In genomic region chr3:197942956-197943556, GRCh38 we compare ENCODE assay signal across 8 cellular contexts. TPM values are rescaled to one million over a fixed set of nuclear protein-coding genes. Genes with fewer than 3 reads are reported as not detected.
DNase-seq lines count a peak whose midpoint lies in the region; ATAC-seq, FAIRE-seq and TF ChIP-seq lines count a peak whose summit lies in the region.

No MANE protein-coding gene starts in this region.

- H3K79me2 ChIP-seq in GM23248 (ENCODE audit: insufficient read depth): no peaks in the 10 kb centered on the region

- H3K27me3 ChIP-seq in GM23248 (replicated peaks; ENCODE audit: insufficient read depth) (no peaks in the 10 kb centered on the region), bronchial epithelial cell (ENCODE audit: control insufficient read depth, insufficient read depth, low read length) (no peaks in the 10 kb centered on the region)

- no peak for ATAC-seq in HG03442 (IDR thresholded peaks at IDR 0.05; ENCODE audit: unreplicated experiment)

- 20 to 27% methylated on average over 2 of the region's 2 CpGs for WGBS in GM23248 (ENCODE audit: low coverage in 1 of 2, low lambda C conversion rate in 2 of 2, missing lambda C conversion rate in 2 of 2), 2 experiments

- no peaks in the 10 kb centered on the region for H3F3A ChIP-seq in GM23248 (ENCODE audit: insufficient read depth)

- H3K9me3 ChIP-seq in GM23248 (ENCODE audit: low read depth): no peaks in the 10 kb centered on the region

- in situ Hi-C loops in GM23248 (cut with MboI): no loop called here

- H3K4me1 ChIP-seq in GM23248 (ENCODE audit: insufficient read depth): no peaks in the 10 kb centered on the region

- H4K20me1 ChIP-seq in GM23248 (ENCODE audit: insufficient read depth): no peaks in the 10 kb centered on the region

- no peak overlapping the region for H3K4me2 ChIP-seq in GM23248 (ENCODE audit: unreplicated experiment)

- H3K36me3 ChIP-seq in GM23248 (ENCODE audit: low read depth) (no peaks in the 10 kb centered on the region), bronchial epithelial cell (ENCODE audit: control insufficient read depth, insufficient read depth, low read length) (no peaks in the 10 kb centered on the region)

- no peaks in the 10 kb centered on the region for H3K9me2 ChIP-seq in GM23248 (ENCODE audit: insufficient read depth)

- no peak overlapping the region for H2AFZ ChIP-seq in GM23248

- no peak for FAIRE-seq in bronchial epithelial cell (lab: Jason Lieb, UNC)

- DNase-seq in DMS53 (lab: John Stamatoyannopoulos, UW) (peak; percentile 63), GM23248 (peak; percentile 68), NCI-H524 (lab: John Stamatoyannopoulos, UW) (peak; percentile 47 to 57), bronchial epithelial cell (ENCODE audit: low read depth) (peak; percentile 56), medulla oblongata (ENCODE audit: extremely low spot score) (peak; percentile 48), DMS79 (lab: John Stamatoyannopoulos, UW) (no peak), globus pallidus (ENCODE audit: low spot score) (no peak)

- H3K9ac ChIP-seq in GM23248: no peak overlapping the region

- no peak overlapping the region for H3K27ac ChIP-seq in GM23248

- H3K4me3 ChIP-seq in GM23248 (no peak overlapping the region), bronchial epithelial cell (ENCODE audit: low read depth, low read length) (no peak overlapping the region)

- peak; percentile 66 for TF ChIP-seq CTCF in bronchial epithelial cell (IDR thresholded peaks at IDR 0.05; ENCODE audit: insufficient read depth, low read length, severe bottlenecking)

RNA-seq across cellular contexts. Expression of gene RPL35A, which starts 6.9 kb away (rescaled TPM):
- total RNA-seq in GM23248 (2014; rRNA removed; shearing (Covaris generic)): 405 and 468 TPM in 2 replicates
- 765 and 803 TPM in 2 replicates for polyA plus RNA-seq in GM23248 (2016; fragmentation: Nextera tagmentation; extraction: Ambion mirVana)
- total RNA-seq in bronchial epithelial cell: 648 and 676 TPM in 2 replicates

RNA-seq across cellular contexts. Expression of gene LMLN, which starts 17.0 kb away (rescaled TPM):
- 3.1 and 3.4 TPM in 2 replicates for total RNA-seq in GM23248 (2014; rRNA removed; shearing (Covaris generic))
- 5.8 and 6.2 TPM in 2 replicates for polyA plus RNA-seq in GM23248 (2016; fragmentation: Nextera tagmentation; extraction: Ambion mirVana)
- total RNA-seq in bronchial epithelial cell: 3.9 and 4.7 TPM in 2 replicates

Comparison
In these comparisons a context has a peak if more than half of its experiments do, and no peak if none do; other contexts are left out.
1. DNase-seq: peak in DMS53 (single experiment), GM23248 (single experiment), NCI-H524 (2 of 2), bronchial epithelial cell (single experiment) and medulla oblongata (single experiment); none in DMS79 (single experiment) and globus pallidus (single experiment).